17 cellular contexts compared by ENCODE assay signal in the genomic region with DNA sequence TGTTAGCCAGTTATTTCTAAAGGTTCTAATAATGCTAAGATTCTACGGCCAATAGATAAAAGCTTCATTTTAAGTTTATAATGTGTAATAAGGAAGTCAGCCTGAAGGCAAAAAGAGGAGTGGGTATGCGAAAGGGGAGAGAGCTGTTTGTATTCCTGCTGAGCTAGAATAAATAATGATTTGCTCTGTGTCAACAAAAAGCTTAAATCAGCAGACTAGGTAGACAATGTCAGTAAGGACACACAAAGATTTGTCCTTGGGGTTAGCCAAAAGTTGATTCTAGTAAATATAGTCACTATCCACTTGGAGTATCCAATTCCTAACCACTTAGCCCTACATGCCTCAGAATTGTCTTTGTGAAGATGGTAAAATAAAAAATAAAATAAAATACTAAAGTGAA.
"Had no signal": no experiment of that assay in that cellular context is flagged by ENCODE, and none has a peak within 500 bp of the region (broad histone marks: within the 10 kb centered on the region; RNA-seq: fewer than 3 reads in every experiment).

No MANE protein-coding gene starts in this region.

- ATAC-seq: activated CD8-positive, alpha-beta T cell treated with anti-CD3 and anti-CD28 coated beads, Interleukin-2, amount 10 ng/mL, durations not matched to agents 7 days and 5 days; body of pancreas; foreskin keratinocyte; left lung; naive thymus-derived CD8-positive, alpha-beta T cell had no signal

- H3K36me3 ChIP-seq: cardiac muscle cell, left lung, spleen, thoracic aorta had no signal

- H3K27ac ChIP-seq: body of pancreas, cardiac muscle cell, foreskin keratinocyte, left lung, spleen, thoracic aorta had no signal

- H3K4me3 ChIP-seq: body of pancreas, cardiac muscle cell, left lung, spleen, thoracic aorta had no signal

- H3K9me3 ChIP-seq: body of pancreas, left lung, spleen, thoracic aorta had no signal

- DNase-seq: activated CD4-positive, alpha-beta T cell treated with anti-CD3 and anti-CD28 coated beads for 1 hour; activated CD4-positive, alpha-beta T cell treated with anti-CD3 and anti-CD28 coated beads, Interleukin-2, amount 50 U/mL, for 1 hour; activated CD8-positive, alpha-beta T cell treated with anti-CD3 and anti-CD28 coated beads, Interleukin-2, amount 10 ng/mL, durations not matched to agents 7 days and 5 days; activated gamma-delta T cell treated with Interleukin-2 at 50 U/mL for 16 hours; anterior cingulate cortex; body of pancreas; effector CD4-positive, alpha-beta T cell; erythroblast; foreskin keratinocyte; left lung; mammary epithelial cell; naive thymus-derived CD8-positive, alpha-beta T cell; spleen; stimulated activated CD4-positive, alpha-beta T cell treated with anti-CD3 and anti-CD28 coated beads, Interleukin-4, amount 100 ng/mL, for 1 hour; stimulated activated naive CD4-positive, alpha-beta T cell had no signal

- H3K27me3 ChIP-seq: body of pancreas, cardiac muscle cell, foreskin keratinocyte, left lung, spleen had no signal

- H3K4me1 ChIP-seq: body of pancreas, foreskin keratinocyte, left lung, spleen had no signal
